8 cellular contexts compared by ENCODE assay signal in genomic region chr9:35071814-35072460, GRCh38. TPM values are rescaled to one million over a fixed set of nuclear protein-coding genes. Genes with fewer than 3 reads are reported as not detected.
A peak's percentile ranks its signal among the peaks of the same experiment; 100 is the strongest.
DNase-seq lines count a peak whose midpoint lies in the region; ATAC-seq and TF ChIP-seq lines count a peak whose summit lies in the region.

No MANE protein-coding gene starts in this region.

- no peaks in the 10 kb centered on the region for H3K27me3 Mint-ChIP-seq in chondrocyte (ENCODE audit: low read depth)

- peak overlapping the region; percentile 97 for H3K27ac Mint-ChIP-seq in chondrocyte (ENCODE audit: unreplicated experiment)

- peak overlapping the region; percentile 95 for H3K27ac ChIP-seq in layer of hippocampus (ENCODE audit: low read depth, low read length)

- ATAC-seq in GM18861 (IDR thresholded peaks at IDR 0.05; ENCODE audit: unreplicated experiment) (peak; percentile 43), HG03095 (IDR thresholded peaks at IDR 0.05; ENCODE audit: unreplicated experiment) (peak; percentile 47)

- H3K36me3 Mint-ChIP-seq in chondrocyte (ENCODE audit: low read depth), result peaks cover 17% of the 10 kb centered on the region

- no peaks in the 10 kb centered on the region for H3K9me3 Mint-ChIP-seq in chondrocyte (ENCODE audit: low read depth)

- no peaks in the 10 kb centered on the region for H3K27me3 ChIP-seq in layer of hippocampus (ENCODE audit: control insufficient read depth, insufficient read depth, low read length)

- peaks cover 42% of the 10 kb centered on the region for H3K4me1 Mint-ChIP-seq in chondrocyte (ENCODE audit: low read depth)

- H3K4me3 Mint-ChIP-seq in chondrocyte (ENCODE audit: unreplicated experiment), result peak overlapping the region; percentile 83

- peak; percentile 73 for TF ChIP-seq CTCF in chondrocyte (IDR thresholded peaks at IDR 0.05)

- DNase-seq in AG08396 (ENCODE audit: low spot score) (peak; percentile 90), NCI-H2171 treated with DMSO at 0.1 percent for 48 hours (lab: John Stamatoyannopoulos, UW) (peak; percentile 55), chondrocyte (ENCODE audit: low spot score) (no peak)
- peak; percentile 58 for DNase-seq in activated CD4-positive, alpha-beta T cell treated with anti-CD3 and anti-CD28 coated beads for 1 hour
- peak; percentile 45 to 69 (median 56) for DNase-seq in stimulated activated CD4-positive, alpha-beta T cell treated with anti-CD3 and anti-CD28 coated beads, Interleukin-1b, Interleukin-23, amount 100 ng/mL, for 24 hours (ENCODE audit: low read depth in 4 of 4, low spot score in 1 of 4)

RNA-seq across cellular contexts. Expression of gene VCP, which starts 0.5 kb away (rescaled TPM):
- total RNA-seq in chondrocyte, result 247 to 360 TPM (median 254 TPM) in 3 replicates

RNA-seq across cellular contexts. Expression of gene FANCG, which starts 7.8 kb away (rescaled TPM):
- 14.9 to 35.2 TPM (median 16.0 TPM) in 3 replicates for total RNA-seq in chondrocyte

RNA-seq across cellular contexts. Expression of gene PIGO, which starts 24.5 kb away (rescaled TPM):
- total RNA-seq in chondrocyte, result 25.7 to 35.3 TPM (median 26.2 TPM) in 3 replicates

RNA-seq across cellular contexts. Expression of gene STOML2, which starts 31.0 kb away (rescaled TPM):
- total RNA-seq in chondrocyte, result 71.4 to 82.0 TPM (median 71.7 TPM) in 3 replicates

RNA-seq across cellular contexts. Expression of gene ATOSB, which starts 43.7 kb away (rescaled TPM):
- total RNA-seq in chondrocyte, result 39.7 to 45.7 TPM (median 43.2 TPM) in 3 replicates
